In genomic region chr10:83603708-83604107, GRCh38 we compare ENCODE assay signal across 10 cellular contexts.
DNase-seq lines count a peak whose midpoint lies in the region; ATAC-seq, FAIRE-seq and TF ChIP-seq lines count a peak whose summit lies in the region.
"Had no signal": no experiment of that assay in that cellular context is flagged by ENCODE, and none has a peak within 500 bp of the region (broad histone marks: within the 10 kb centered on the region; RNA-seq: fewer than 3 reads in every experiment).

No MANE protein-coding gene starts in this region.

- H3K27me3 ChIP-seq in cardiac muscle cell: no peaks in the 10 kb centered on the region
- H3K27me3 ChIP-seq in left ventricle myocardium inferior (ENCODE audit: low read depth): no peaks in the 10 kb centered on the region
- H3K27me3 ChIP-seq in small intestine (ENCODE audit: control insufficient read depth in 2 of 2, insufficient read depth in 2 of 2, low read length in 2 of 2): no peaks in the 10 kb centered on the region

- H3K4me3 ChIP-seq in cardiac muscle cell: no peak overlapping the region
- no peak overlapping the region for H3K4me3 ChIP-seq in left ventricle myocardium inferior
- H3K4me3 ChIP-seq in small intestine (ENCODE audit: low read depth in 1 of 2, low read length in 2 of 2): no peak overlapping the region

- FAIRE-seq in small intestine (lab: Jason Lieb, UNC): no peak

- H3K27ac Mint-ChIP-seq in stimulated activated effector memory CD8-positive, alpha-beta T cell treated with anti-CD3 and anti-CD28 coated beads, Interleukin-12 subunit alpha, Interleukin-12 subunit beta, amount 100 ng/mL, for 72 hours: no peak overlapping the region
- H3K27ac Mint-ChIP-seq: B cell had no signal

- peaks cover 19% of the 10 kb centered on the region for H3K9me3 Mint-ChIP-seq in stimulated activated effector memory CD8-positive, alpha-beta T cell treated with anti-CD3 and anti-CD28 coated beads, Interleukin-12 subunit alpha, Interleukin-12 subunit beta, amount 100 ng/mL, for 72 hours

- peak in 1 of 2 donors; percentile 57 for DNase-seq in cardiac muscle cell (ENCODE audit: low read depth in 1 of 2, low spot score in 1 of 2)
- DNase-seq in left ventricle myocardium inferior: no peak
- DNase-seq in NCI-H510A (lab: John Stamatoyannopoulos, UW): peak; percentile 16
- DNase-seq in stimulated activated effector memory CD8-positive, alpha-beta T cell treated with anti-CD3 and anti-CD28 coated beads, Interleukin-12 subunit alpha, Interleukin-12 subunit beta, amount 100 ng/mL, for 72 hours (ENCODE audit: low spot score in 2 of 2): no peak
- DNase-seq in NCI-H128 (lab: John Stamatoyannopoulos, UW; ENCODE audit: unreplicated experiment): no peak
- DNase-seq in small intestine: no peak
- no peak for DNase-seq in cerebellar cortex (ENCODE audit: low spot score)

- H3K4me1 Mint-ChIP-seq in stimulated activated effector memory CD8-positive, alpha-beta T cell treated with anti-CD3 and anti-CD28 coated beads, Interleukin-12 subunit alpha, Interleukin-12 subunit beta, amount 100 ng/mL, for 72 hours: no peaks in the 10 kb centered on the region
- H3K4me1 Mint-ChIP-seq: B cell had no signal

- TF ChIP-seq CTCF in cardiac muscle cell (IDR thresholded peaks at IDR 0.05; ENCODE audit: low read depth, low read length): no peak
- TF ChIP-seq CTCF in left ventricle myocardium inferior (IDR thresholded peaks at IDR 0.05; ENCODE audit: borderline replicate concordance): no peak

- 39 to 66% (median 53%) methylated on average over 1 of the region's 1 CpG for WGBS in small intestine, 3 donors

- H3K9me3 ChIP-seq in cardiac muscle cell (ENCODE audit: low read depth): no peaks in the 10 kb centered on the region
- peaks cover 6% of the 10 kb centered on the region for H3K9me3 ChIP-seq in left ventricle myocardium inferior (replicated peaks)
- no peaks in the 10 kb centered on the region for H3K9me3 ChIP-seq in small intestine (ENCODE audit: control insufficient read depth, low read depth)

- H3K27ac ChIP-seq in cardiac muscle cell (peak overlapping the region; percentile 69), left ventricle myocardium inferior (replicated peaks) (no peak overlapping the region), small intestine (ENCODE audit: low read depth in 1 of 2, low read length in 1 of 2) (no peak overlapping the region)

- intact Hi-C loops in left ventricle myocardium inferior (cut with micrococcal nuclease): no loop called here

- H3K4me3 Mint-ChIP-seq in stimulated activated effector memory CD8-positive, alpha-beta T cell treated with anti-CD3 and anti-CD28 coated beads, Interleukin-12 subunit alpha, Interleukin-12 subunit beta, amount 100 ng/mL, for 72 hours: no peak overlapping the region
- H3K4me3 Mint-ChIP-seq: B cell had no signal

- peaks cover 32% of the 10 kb centered on the region for H3K4me1 ChIP-seq in cardiac muscle cell (ENCODE audit: low read depth)
- no peaks in the 10 kb centered on the region for H3K4me1 ChIP-seq in left ventricle myocardium inferior
- no peaks in the 10 kb centered on the region for H3K4me1 ChIP-seq in small intestine (ENCODE audit: control insufficient read depth in 2 of 2, insufficient read depth in 1 of 2, low read depth in 1 of 2, low read length in 1 of 2)

- peak; percentile 85 for ATAC-seq in HG02759 (IDR thresholded peaks at IDR 0.05; ENCODE audit: unreplicated experiment)
- ATAC-seq in stimulated activated effector memory CD8-positive, alpha-beta T cell treated with anti-CD3 and anti-CD28 coated beads, Interleukin-12 subunit alpha, Interleukin-12 subunit beta, amount 100 ng/mL, for 72 hours: peak; percentile 74
- ATAC-seq: Panc1 had no signal

- no peaks in the 10 kb centered on the region for H3K36me3 Mint-ChIP-seq in stimulated activated effector memory CD8-positive, alpha-beta T cell treated with anti-CD3 and anti-CD28 coated beads, Interleukin-12 subunit alpha, Interleukin-12 subunit beta, amount 100 ng/mL, for 72 hours

- H3K36me3 ChIP-seq in cardiac muscle cell (no peaks in the 10 kb centered on the region), left ventricle myocardium inferior (no peaks in the 10 kb centered on the region), small intestine (ENCODE audit: control insufficient read depth in 2 of 2, insufficient read depth in 2 of 2, low read length in 2 of 2) (no peaks in the 10 kb centered on the region)
